ENCODE assay signal across 13 cellular contexts in genomic region chr15:68729789-68730201, GRCh38.
DNase-seq lines count a peak whose midpoint lies in the region; ATAC-seq and TF ChIP-seq lines count a peak whose summit lies in the region.
"Had no signal": no experiment of that assay in that cellular context is flagged by ENCODE, and none has a peak within 500 bp of the region (broad histone marks: within the 10 kb centered on the region; RNA-seq: fewer than 3 reads in every experiment).

No MANE protein-coding gene starts in this region.

- ATAC-seq in GM19023 (IDR thresholded peaks at IDR 0.05; ENCODE audit: unreplicated experiment): no peak
- no peak for ATAC-seq in GM21390 (IDR thresholded peaks at IDR 0.05; ENCODE audit: unreplicated experiment)

- no peaks in the 10 kb centered on the region for H3K36me3 ChIP-seq in right atrium auricular region

- TF ChIP-seq CTCF in choroid plexus epithelial cell (conservative IDR thresholded peaks at IDR 0.05; ENCODE audit: low read depth, low read length) (no peak), right atrium auricular region (IDR thresholded peaks at IDR 0.05) (no peak)

- DNase-seq in HT1080 (ENCODE audit: low read depth) (peak; percentile 6), choroid plexus epithelial cell (ENCODE audit: low read depth) (peak; percentile 16), right atrium auricular region (ENCODE audit: low spot score) (no peak), renal cortical epithelial cell (ENCODE audit: low read depth) (peak; percentile 66), KG1 (lab: John Stamatoyannopoulos, UW) (no peak), OCI-M2 (lab: John Stamatoyannopoulos, UW; ENCODE audit: unreplicated experiment) (no peak)
- DNase-seq: activated CD4-positive, CD25-positive, alpha-beta regulatory T cell; NCI-H1092; stimulated activated CD8-positive, alpha-beta memory T cell treated with anti-CD3 and anti-CD28 coated beads, Interleukin-4, amount 100 ng/mL, for 48 hours had no signal

- H3K9me3 ChIP-seq in right atrium auricular region: no peaks in the 10 kb centered on the region

- peaks cover 0 to 58% of the 10 kb centered on the region in 2 donors for H3K4me1 ChIP-seq in right atrium auricular region

- H3K27me3 ChIP-seq in right atrium auricular region: no peaks in the 10 kb centered on the region
- H3K27me3 ChIP-seq: hepatocyte had no signal

- H3K27ac ChIP-seq in right atrium auricular region: peak overlapping the region; percentile 12 to 58
- H3K27ac ChIP-seq: hepatocyte had no signal

- no peak overlapping the region for H3K4me3 ChIP-seq in choroid plexus epithelial cell (ENCODE audit: low read depth, low read length)
- no peak overlapping the region for H3K4me3 ChIP-seq in right atrium auricular region
- H3K4me3 ChIP-seq: GM23338, hepatocyte had no signal

Comparison
In these comparisons a context has a peak if more than half of its experiments do, and no peak if none do; other contexts are left out.
1. DNase-seq: peak in HT1080 (single experiment), choroid plexus epithelial cell (single experiment) and renal cortical epithelial cell (single experiment); none in right atrium auricular region (single experiment), KG1 (single experiment) and OCI-M2 (single experiment).